In genomic region chr19:17329061-17329767, GRCh38 we compare ENCODE assay signal across 13 cellular contexts. TPM values are rescaled to one million over a fixed set of nuclear protein-coding genes. Genes with fewer than 3 reads are reported as not detected.
A peak's percentile ranks its signal among the peaks of the same experiment; 100 is the strongest.
DNase-seq lines count a peak whose midpoint lies in the region; ATAC-seq and TF ChIP-seq lines count a peak whose summit lies in the region.
"Had no signal": no experiment of that assay in that cellular context is flagged by ENCODE, and none has a peak within 500 bp of the region (broad histone marks: within the 10 kb centered on the region; RNA-seq: fewer than 3 reads in every experiment).

No MANE protein-coding gene starts in this region.

- no peaks in the 10 kb centered on the region for H3K27me3 Mint-ChIP-seq in CD8-positive, alpha-beta T cell (ENCODE audit: low read depth)
- H3K27me3 Mint-ChIP-seq in natural killer cell treated with Interleukin-12 subunit alpha and Interleukin-12 subunit beta and Interleukin-15 and Interleukin-18, amount 100 ng/mL, for 72 hours, result no peaks in the 10 kb centered on the region

- no peak overlapping the region for H3K27ac ChIP-seq in CD8-positive, alpha-beta T cell (ENCODE audit: low read depth, low read length)
- H3K27ac ChIP-seq in effector memory CD4-positive, alpha-beta T cell (ENCODE audit: insufficient read depth, low read length, poor library complexity, severe bottlenecking), result peak overlapping the region; percentile 22
- H3K27ac ChIP-seq in tibial nerve, result peak overlapping the region in 2 of 4 donors; percentile 2 to 77
- H3K27ac ChIP-seq: HL-60, neutrophil had no signal

- no peak overlapping the region for H3K27ac Mint-ChIP-seq in CD8-positive, alpha-beta T cell
- H3K27ac Mint-ChIP-seq in natural killer cell treated with Interleukin-12 subunit alpha and Interleukin-12 subunit beta and Interleukin-15 and Interleukin-18, amount 100 ng/mL, for 72 hours, result no peak overlapping the region

- DNase-seq in CD8-positive, alpha-beta T cell, result peak in 1 of 7 experiments; percentile 38
- no peak for DNase-seq in Jurkat, Clone E6-1 (ENCODE audit: low read depth, low spot score)
- DNase-seq in effector memory CD4-positive, alpha-beta T cell, result no peak
- no peak for DNase-seq in natural killer cell treated with Interleukin-12 subunit alpha and Interleukin-12 subunit beta and Interleukin-15 and Interleukin-18, amount 100 ng/mL, for 72 hours (ENCODE audit: low spot score)
- no peak for DNase-seq in tibial nerve (ENCODE audit: low spot score in 2 of 2)
- DNase-seq in NCI-H345 (lab: John Stamatoyannopoulos, UW), result no peak
- DNase-seq: activated CD4-positive, CD25-positive, alpha-beta regulatory T cell treated with anti-CD3 and anti-CD28 coated beads, Interleukin-2, amount 50 U/mL, for 72 hours; EL; NCI-H2081 had no signal

- CTCF ChIA-PET in CD8-positive, alpha-beta T cell (lab: Charles Lee), result interaction anchor here (1.3 to 1.5 kb wide), 2 partner anchors 22 to 57 kb away, joined by 3 to 5 read pairs; no protein-coding TSS in a partner anchor

- peak overlapping the region; percentile 73 for H3K4me3 Mint-ChIP-seq in CD8-positive, alpha-beta T cell
- H3K4me3 Mint-ChIP-seq in natural killer cell treated with Interleukin-12 subunit alpha and Interleukin-12 subunit beta and Interleukin-15 and Interleukin-18, amount 100 ng/mL, for 72 hours, result peak overlapping the region; percentile 42

- 68 to 78% methylated on average over 68 to 69 of the region's 69 CpGs for WGBS in tibial nerve, 2 donors

- TF ChIP-seq CTCF in CD8-positive, alpha-beta T cell (IDR thresholded peaks at IDR 0.05), result no peak
- no peak for TF ChIP-seq CTCF in tibial nerve (IDR thresholded peaks at IDR 0.05)

- no peak for TF ChIP-seq POLR2A in tibial nerve (IDR thresholded peaks at IDR 0.05)

- H3K36me3 Mint-ChIP-seq in CD8-positive, alpha-beta T cell, result peaks cover 3% of the 10 kb centered on the region
- H3K36me3 Mint-ChIP-seq in natural killer cell treated with Interleukin-12 subunit alpha and Interleukin-12 subunit beta and Interleukin-15 and Interleukin-18, amount 100 ng/mL, for 72 hours, result no peaks in the 10 kb centered on the region

- no peak for TF ChIP-seq EP300 in tibial nerve (IDR thresholded peaks at IDR 0.05)

- peaks cover 27% of the 10 kb centered on the region for H3K4me1 Mint-ChIP-seq in CD8-positive, alpha-beta T cell (ENCODE audit: low read depth)
- peaks cover 12 to 15% of the 10 kb centered on the region in 2 donors for H3K4me1 Mint-ChIP-seq in natural killer cell treated with Interleukin-12 subunit alpha and Interleukin-12 subunit beta and Interleukin-15 and Interleukin-18, amount 100 ng/mL, for 72 hours (ENCODE audit: low read depth in 2 of 2)

- no peaks in the 10 kb centered on the region for H3K36me3 ChIP-seq in CD8-positive, alpha-beta T cell (ENCODE audit: insufficient read depth, low read length)
- no peaks in the 10 kb centered on the region for H3K36me3 ChIP-seq in effector memory CD4-positive, alpha-beta T cell (ENCODE audit: control insufficient read depth, insufficient read depth, low read length)
- peaks cover 0 to 66% (median 0%) of the 10 kb centered on the region in 3 donors for H3K36me3 ChIP-seq in tibial nerve
- H3K36me3 ChIP-seq: neutrophil had no signal

- H3K4me3 ChIP-seq in CD8-positive, alpha-beta T cell (ENCODE audit: low read depth, low read length), result peak overlapping the region; percentile 73
- peak overlapping the region; percentile 26 for H3K4me3 ChIP-seq in Jurkat, Clone E6-1 (ENCODE audit: low read length)
- peak overlapping the region; percentile 46 for H3K4me3 ChIP-seq in effector memory CD4-positive, alpha-beta T cell (ENCODE audit: insufficient read depth, low read depth, low read length, poor library complexity, severe bottlenecking)
- H3K4me3 ChIP-seq in tibial nerve, result peak overlapping the region in 1 of 4 donors; percentile 46

- H3K9me3 ChIP-seq in CD8-positive, alpha-beta T cell (ENCODE audit: low read length), result no peaks in the 10 kb centered on the region
- H3K9me3 ChIP-seq in effector memory CD4-positive, alpha-beta T cell (ENCODE audit: control insufficient read depth, low read length), result no peaks in the 10 kb centered on the region
- no peaks in the 10 kb centered on the region for H3K9me3 ChIP-seq in tibial nerve
- H3K9me3 ChIP-seq: neutrophil had no signal

- POLR2A ChIA-PET in CD8-positive, alpha-beta T cell (lab: Charles Lee), result interaction anchor here (1.0 to 1.2 kb wide), 2 partner anchors 20 to 24 kb away, joined by 3 read pairs; partner anchors contain the start of gene DDA1

- H3K9me3 Mint-ChIP-seq in CD8-positive, alpha-beta T cell, result no peaks in the 10 kb centered on the region
- no peaks in the 10 kb centered on the region for H3K9me3 Mint-ChIP-seq in natural killer cell treated with Interleukin-12 subunit alpha and Interleukin-12 subunit beta and Interleukin-15 and Interleukin-18, amount 100 ng/mL, for 72 hours

- H3K27me3 ChIP-seq in CD8-positive, alpha-beta T cell (ENCODE audit: insufficient read depth, low read length), result no peaks in the 10 kb centered on the region
- H3K27me3 ChIP-seq in effector memory CD4-positive, alpha-beta T cell (replicated peaks; ENCODE audit: control insufficient read depth, insufficient read depth, low read length, poor library complexity, severe bottlenecking), result no peaks in the 10 kb centered on the region
- H3K27me3 ChIP-seq in tibial nerve, result no peaks in the 10 kb centered on the region

- ATAC-seq in CD8-positive, alpha-beta T cell, result peak; percentile 25
- ATAC-seq in natural killer cell treated with Interleukin-12 subunit alpha and Interleukin-12 subunit beta and Interleukin-15 and Interleukin-18, amount 100 ng/mL, for 72 hours, result no peak
- ATAC-seq in HG03175 (IDR thresholded peaks at IDR 0.05; ENCODE audit: unreplicated experiment), result no peak
- ATAC-seq in HG03457 (IDR thresholded peaks at IDR 0.05; ENCODE audit: unreplicated experiment), result no peak

- intact Hi-C loops in CD8-positive, alpha-beta T cell (cut with DNase I, micrococcal nuclease), result loop anchor here in 1 of 2 experiments (2.0 kb wide), 1 partner anchor 254 kb away; the partner anchor contains the start of genes HAUS8 and MYO9B

- peaks cover 24% of the 10 kb centered on the region for H3K4me1 ChIP-seq in CD8-positive, alpha-beta T cell (ENCODE audit: insufficient read depth, low read length)
- H3K4me1 ChIP-seq in effector memory CD4-positive, alpha-beta T cell (ENCODE audit: control insufficient read depth, insufficient read depth, low read length, poor library complexity, severe bottlenecking), result peaks cover 20% of the 10 kb centered on the region
- peaks cover 0 to 68% (median 22%) of the 10 kb centered on the region in 4 donors for H3K4me1 ChIP-seq in tibial nerve

RNA-seq across cellular contexts. Expression of gene ANO8, which starts 5.4 kb away (rescaled TPM):
- total RNA-seq in CD8-positive, alpha-beta T cell, result 10 to 100 TPM; 11.6 to 12.5 TPM
- 11.2 TPM for polyA plus RNA-seq in Jurkat, Clone E6-1 (2012; ENCODE audit: insufficient read depth, insufficient read length)
- 1 to 10 TPM; 5.5 to 7.0 TPM for total RNA-seq in natural killer cell treated with Interleukin-12 subunit alpha and Interleukin-12 subunit beta and Interleukin-15 and Interleukin-18, amount 100 ng/mL, for 72 hours
- total RNA-seq in tibial nerve, result 10 to 100 TPM; 10.7 to 23.1 (median 13.3) TPM

RNA-seq across cellular contexts. Expression of gene GTPBP3, which starts 8.1 kb away (rescaled TPM):
- total RNA-seq in CD8-positive, alpha-beta T cell, result 10 to 100 TPM; 20.8 to 25.7 TPM
- 38.3 TPM for polyA plus RNA-seq in Jurkat, Clone E6-1 (2012; ENCODE audit: insufficient read depth, insufficient read length)
- 10 to 100 TPM; 31.6 to 72.5 TPM for total RNA-seq in natural killer cell treated with Interleukin-12 subunit alpha and Interleukin-12 subunit beta and Interleukin-15 and Interleukin-18, amount 100 ng/mL, for 72 hours
- 10 to 100 TPM; 15.9 to 59.4 (median 28.8) TPM for total RNA-seq in tibial nerve

RNA-seq across cellular contexts. Expression of gene DDA1, which starts 19.9 kb away (rescaled TPM):
- 10 to 100 TPM; 47.7 to 54.6 TPM for total RNA-seq in CD8-positive, alpha-beta T cell
- 89.4 TPM for polyA plus RNA-seq in Jurkat, Clone E6-1 (2012; ENCODE audit: insufficient read depth, insufficient read length)
- 10 to 100 TPM; 57.7 to 68.3 TPM for total RNA-seq in natural killer cell treated with Interleukin-12 subunit alpha and Interleukin-12 subunit beta and Interleukin-15 and Interleukin-18, amount 100 ng/mL, for 72 hours
- 10 to 100 TPM in 1 of 4 donors, 1 to 10 TPM in 3; 5.7 to 14.7 (median 7.8) TPM for total RNA-seq in tibial nerve

RNA-seq across cellular contexts. Expression of gene MRPL34, which starts 23.5 kb away (rescaled TPM):
- 10 to 100 TPM; 29.5 to 33.8 TPM for total RNA-seq in CD8-positive, alpha-beta T cell
- polyA plus RNA-seq in Jurkat, Clone E6-1 (2012; ENCODE audit: insufficient read depth, insufficient read length), result 152 TPM
- 100 to 1,000 TPM in 1 of 2 donors, 10 to 100 TPM in 1; 61.4 to 106 TPM for total RNA-seq in natural killer cell treated with Interleukin-12 subunit alpha and Interleukin-12 subunit beta and Interleukin-15 and Interleukin-18, amount 100 ng/mL, for 72 hours
- total RNA-seq in tibial nerve, result 100 to 1,000 TPM; 143 to 187 (median 175) TPM

RNA-seq across cellular contexts. Expression of gene ABHD8, which starts 26.0 kb away (rescaled TPM):
- total RNA-seq in CD8-positive, alpha-beta T cell, result 1 to 10 TPM; 3.3 to 3.9 TPM
- polyA plus RNA-seq in Jurkat, Clone E6-1 (2012; ENCODE audit: insufficient read depth, insufficient read length), result 11.7 TPM
- 1 to 10 TPM; 6.5 to 6.8 TPM for total RNA-seq in natural killer cell treated with Interleukin-12 subunit alpha and Interleukin-12 subunit beta and Interleukin-15 and Interleukin-18, amount 100 ng/mL, for 72 hours
- total RNA-seq in tibial nerve, result 10 to 100 TPM; 15.7 to 22.9 (median 19.9) TPM
